In the genomic region with DNA sequence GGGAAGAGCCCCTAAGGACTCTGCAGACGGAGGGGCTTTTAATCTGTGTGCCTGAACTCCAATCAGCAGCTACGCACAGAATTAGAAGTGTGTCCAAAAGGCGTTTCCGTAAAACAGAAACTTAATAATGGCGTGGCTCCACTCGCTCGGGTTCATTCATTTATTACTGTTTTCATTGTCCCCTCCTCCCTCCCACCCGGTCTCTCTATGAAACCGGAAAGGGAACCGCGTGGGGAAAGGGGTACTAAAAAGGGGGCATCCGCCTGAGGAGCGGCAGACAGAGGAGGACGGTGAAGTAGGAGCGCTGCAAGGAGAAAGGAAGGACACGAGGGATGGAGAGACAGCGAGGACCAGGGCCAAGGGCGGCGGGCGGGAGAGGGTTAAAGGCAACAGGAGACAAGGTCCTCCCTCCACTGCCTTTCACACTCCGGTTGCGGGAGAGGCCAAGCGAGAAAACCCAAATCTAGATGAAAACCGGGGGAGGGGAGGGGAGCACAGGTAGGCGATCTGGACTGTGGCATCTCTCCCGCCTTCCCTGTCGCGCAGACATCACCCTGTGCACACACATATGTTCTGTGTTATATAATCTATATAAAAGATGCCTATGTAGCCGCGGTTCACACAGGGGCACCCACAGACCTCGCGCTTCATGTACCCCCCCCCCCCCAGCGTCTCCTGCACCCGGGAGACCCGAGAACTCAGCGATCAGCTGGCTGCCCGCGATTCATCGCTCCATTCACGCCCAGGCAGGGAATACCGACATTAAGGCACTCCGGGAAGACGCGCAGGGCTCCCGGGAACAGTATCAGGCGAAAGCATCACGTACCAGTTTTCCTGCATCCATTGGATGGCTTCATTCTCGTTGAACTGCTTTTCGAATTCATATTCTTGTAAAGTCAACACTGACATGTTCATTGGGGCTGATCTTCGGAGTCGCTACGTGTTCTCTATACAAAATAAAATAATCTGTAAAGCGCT, we compare ENCODE assay signal across 8 cellular contexts. TPM values are rescaled to one million over a fixed set of nuclear protein-coding genes. Genes with fewer than 3 reads are reported as not detected.
A peak's percentile ranks its signal among the peaks of the same experiment; 100 is the strongest.
DNase-seq lines count a peak whose midpoint lies in the region; ATAC-seq and TF ChIP-seq lines count a peak whose summit lies in the region.

No MANE protein-coding gene starts in this region.

- H3K9me3 ChIP-seq in endodermal cell (ENCODE audit: control insufficient read depth, low read length), result no peaks in the 10 kb centered on the region

- H3K4me1 Mint-ChIP-seq in endodermal cell, result peaks cover 36% of the 10 kb centered on the region

- no peaks in the 10 kb centered on the region for H3K4me1 ChIP-seq in endodermal cell (ENCODE audit: control insufficient read depth, insufficient read depth, low read length)

- no peaks in the 10 kb centered on the region for H3K9me3 Mint-ChIP-seq in endodermal cell

- 0% methylated on average over 26 to 50 of the region's 53 CpGs for WGBS in endodermal cell (ENCODE audit: insufficient coverage in 1 of 2, insufficient read length in 1 of 2), 2 experiments

- POLR2A ChIA-PET in GM10248 (lab: Yijun Ruan, JAX), result interaction anchor here (0.6 kb wide), 3 partner anchors 68 to 146 kb away, joined by 4 to 8 read pairs (median 4); no protein-coding TSS in a partner anchor

- H3K4me3 Mint-ChIP-seq in endodermal cell, result peak overlapping the region; percentile 95

- CTCF ChIA-PET in GM10248 (lab: Yijun Ruan, JAX), result interaction anchor here (1.0 to 2.5 kb wide), 4 partner anchors 13 to 312 kb away, joined by 3 to 13 read pairs (median 4); no protein-coding TSS in a partner anchor

- H3K27ac Mint-ChIP-seq in endodermal cell, result peak overlapping the region; percentile 91

- H3K27ac ChIP-seq in endodermal cell (ENCODE audit: low read depth, low read length), result peak overlapping the region; percentile 85

- peak overlapping the region; percentile 64 for H3K9ac ChIP-seq in endodermal cell (ENCODE audit: extremely low read depth, low read length, poor library complexity, severe bottlenecking)

- H3K36me3 ChIP-seq in endodermal cell (ENCODE audit: control insufficient read depth, insufficient read depth, low read length), result peaks cover 2% of the 10 kb centered on the region

- H3K27me3 Mint-ChIP-seq in endodermal cell (ENCODE audit: insufficient read depth), result no peaks in the 10 kb centered on the region

- DNase-seq in GM10248 (ENCODE audit: extremely low spot score), result peak; percentile 54
- peak; percentile 12 for DNase-seq in NCI-H82 treated with DMSO at 0.1 percent for 48 hours (lab: John Stamatoyannopoulos, UW; ENCODE audit: unreplicated experiment)
- peak; percentile 78 for DNase-seq in activated CD8-positive, alpha-beta memory T cell treated with anti-CD3 and anti-CD28 coated beads, Interleukin-2, amount 50 U/mL, for 48 hours
- DNase-seq in endodermal cell, result peak; percentile 84
- peak; percentile 71 for DNase-seq in midbrain (lab: John Stamatoyannopoulos, UW)
- peak; percentile 71 for DNase-seq in stimulated activated CD8-positive, alpha-beta memory T cell treated with anti-CD3 and anti-CD28 coated beads, Interleukin-4, amount 100 ng/mL, for 48 hours

- peak overlapping the region; percentile 93 for H3K4me3 ChIP-seq in endodermal cell (ENCODE audit: low read length)

- ATAC-seq in HG02884 (IDR thresholded peaks at IDR 0.05; ENCODE audit: unreplicated experiment) (peak; percentile 18), HG03565 (IDR thresholded peaks at IDR 0.05; ENCODE audit: unreplicated experiment) (no peak)

- peaks cover 7% of the 10 kb centered on the region for H3K36me3 Mint-ChIP-seq in endodermal cell (ENCODE audit: low read depth)

- no peak for TF ChIP-seq CTCF in GM10248 (IDR thresholded peaks at IDR 0.05; ENCODE audit: control extremely low read depth, extremely low read depth, low read depth, missing control alignments)
- TF ChIP-seq CTCF in endodermal cell (conservative IDR thresholded peaks at IDR 0.05), result no peak

- H3K27me3 ChIP-seq in endodermal cell (ENCODE audit: control insufficient read depth, insufficient read depth, low read length, poor library complexity, severe bottlenecking), result no peaks in the 10 kb centered on the region

RNA-seq across cellular contexts. Expression of gene ELOVL6, which starts 0.7 kb away (rescaled TPM):
- total RNA-seq in endodermal cell, result 10 to 100 TPM; 43.5 to 44.8 TPM
- polyA plus RNA-seq in endodermal cell (2013, experiment 1 of 2), result 70.5 TPM
- 72.7 TPM for polyA plus RNA-seq in endodermal cell (2013, experiment 2 of 2)

Comparison
In these comparisons a context has a peak if more than half of its experiments do, and no peak if none do; other contexts are left out.
1. DNase-seq: peak in every context shown above with its lines; median percentile 84 in endodermal cell; 78 in activated CD8-positive, alpha-beta memory T cell treated with anti-CD3 and anti-CD28 coated beads, Interleukin-2, amount 50 U/mL, for 48 hours; 71 in midbrain; 71 in stimulated activated CD8-positive, alpha-beta memory T cell treated with anti-CD3 and anti-CD28 coated beads, Interleukin-4, amount 100 ng/mL, for 48 hours; 54 in GM10248; 12 in NCI-H82 treated with DMSO at 0.1 percent for 48 hours.